8 cellular contexts compared by ENCODE assay signal in genomic region chr5:137778772-137779564, GRCh38. TPM values are rescaled to one million over a fixed set of nuclear protein-coding genes. Genes with fewer than 3 reads are reported as not detected.
DNase-seq lines count a peak whose midpoint lies in the region; ATAC-seq and TF ChIP-seq lines count a peak whose summit lies in the region.

No MANE protein-coding gene starts in this region.

- no peaks in the 10 kb centered on the region for H3K27me3 ChIP-seq in CD8-positive, alpha-beta T cell (ENCODE audit: insufficient read depth, low read length)
- H3K27me3 ChIP-seq in SK-N-SH (ENCODE audit: insufficient read depth) (no peaks in the 10 kb centered on the region), gastrocnemius medialis (no peaks in the 10 kb centered on the region)

- no peak overlapping the region for H3K4me2 ChIP-seq in SK-N-SH

- no peak overlapping the region for H3K27ac Mint-ChIP-seq in CD8-positive, alpha-beta T cell

- peaks cover 6% of the 10 kb centered on the region for H3F3A ChIP-seq in SK-N-SH (replicated peaks; ENCODE audit: insufficient read depth)

- H3K9me3 ChIP-seq in CD8-positive, alpha-beta T cell (ENCODE audit: low read length) = no peaks in the 10 kb centered on the region
- H3K9me3 ChIP-seq in SK-N-SH = no peaks in the 10 kb centered on the region
- no peaks in the 10 kb centered on the region for H3K9me3 ChIP-seq in gastrocnemius medialis

- POLR2A ChIA-PET in CD8-positive, alpha-beta T cell (lab: Charles Lee) = interaction anchor here (1.0 to 1.2 kb wide), 2 partner anchors 26 to 254 kb away, joined by 3 read pairs; partner anchors contain the start of gene FAM13B
- POLR2A ChIA-PET in SK-N-SH (lab: Yijun Ruan, JAX) = interaction anchor here (0.6 to 1.2 kb wide), 2 partner anchors 24 to 250 kb away, joined by 3 read pairs; partner anchors contain the start of gene HNRNPA0

- CTCF ChIA-PET in CD8-positive, alpha-beta T cell (lab: Charles Lee) = interaction anchor here (0.7 to 6.2 kb wide), 49 partner anchors 9 to 378 kb away, joined by 3 to 37 read pairs (median 4); partner anchors contain the start of gene HNRNPA0
- CTCF ChIA-PET in SK-N-SH (lab: Yijun Ruan, JAX) = interaction anchor here (0.6 to 5.8 kb wide), 97 partner anchors 9 to 434 kb away, joined by 3 to 51 read pairs (median 5); partner anchors contain the start of genes CDC23, FAM13B, HNRNPA0 and KLHL3

- H3K4me3 Mint-ChIP-seq in CD8-positive, alpha-beta T cell = no peak overlapping the region

- no peak for TF ChIP-seq EP300 in SK-N-SH (IDR thresholded peaks at IDR 0.05; ENCODE audit: borderline replicate concordance in 1 of 2, low read depth in 1 of 2, low read length in 1 of 2)

- H3K9ac ChIP-seq in SK-N-SH = no peak overlapping the region

- 41% methylated on average over 2 of the region's 2 CpGs for WGBS in SK-N-SH (ENCODE audit: low lambda C conversion rate)

- no peak for ATAC-seq in CD8-positive, alpha-beta T cell
- ATAC-seq in gastrocnemius medialis = peak in 1 of 2 donors; percentile 46
- ATAC-seq in omental fat pad (ENCODE audit: low FRiP score) = no peak

- no peak overlapping the region for H3K4me3 ChIP-seq in CD8-positive, alpha-beta T cell (ENCODE audit: low read depth, low read length)
- H3K4me3 ChIP-seq in SK-N-SH (ENCODE audit: low read depth in 2 of 2, low read length in 1 of 2) = no peak overlapping the region; a peak in 1 of 4 replicates
- H3K4me3 ChIP-seq in gastrocnemius medialis = no peak overlapping the region

- H3K36me3 Mint-ChIP-seq in CD8-positive, alpha-beta T cell = no peaks in the 10 kb centered on the region

- no peaks in the 10 kb centered on the region for H3K9me2 ChIP-seq in SK-N-SH

- H3K4me1 ChIP-seq in CD8-positive, alpha-beta T cell (ENCODE audit: insufficient read depth, low read length) = no peaks in the 10 kb centered on the region
- no peaks in the 10 kb centered on the region for H3K4me1 ChIP-seq in SK-N-SH (ENCODE audit: control insufficient read depth in 1 of 2, insufficient read depth in 2 of 2, low read depth in 1 of 2, low read length in 1 of 2)
- peaks cover 0 to 8% of the 10 kb centered on the region in 2 donors for H3K4me1 ChIP-seq in gastrocnemius medialis

- no peaks in the 10 kb centered on the region for H4K20me1 ChIP-seq in SK-N-SH (ENCODE audit: insufficient read depth)

- peak; percentile 79 for TF ChIP-seq CTCF in CD8-positive, alpha-beta T cell (IDR thresholded peaks at IDR 0.05)
- TF ChIP-seq CTCF in SK-N-SH (IDR thresholded peaks at IDR 0.05) (peak; percentile 83), gastrocnemius medialis (IDR thresholded peaks at IDR 0.05 in 4 of 5, conservative IDR thresholded peaks at IDR 0.05 in 1 of 5) (peak; percentile 74 to 83 (median 79)), omental fat pad (IDR thresholded peaks at IDR 0.05) (peak in 1 of 3 donors; percentile 11)

- TF ChIP-seq POLR2A in gastrocnemius medialis (IDR thresholded peaks at IDR 0.05) = no peak

- no peaks in the 10 kb centered on the region for H3K79me2 ChIP-seq in SK-N-SH (ENCODE audit: insufficient read depth)

- no peak overlapping the region for H3K27ac ChIP-seq in CD8-positive, alpha-beta T cell (ENCODE audit: low read depth, low read length)
- H3K27ac ChIP-seq in SK-N-SH (ENCODE audit: low read depth in 2 of 2, low read length in 1 of 2) (no peak overlapping the region), gastrocnemius medialis (no peak overlapping the region)

- TF ChIP-seq RAD21 in SK-N-SH (IDR thresholded peaks at IDR 0.05; ENCODE audit: low read length) = peak; percentile 81

- in situ Hi-C loops in gastrocnemius medialis (cut with MboI; ENCODE audit: low sequenced_read_pairs in 4 of 4) = loop anchor here in 2 of 4 donors (25.0 kb wide), 1 partner anchor 358 kb away; the partner anchor contains the start of gene NME5 (in 2 of the 2)

- intact Hi-C loops in CD8-positive, alpha-beta T cell (cut with DNase I, micrococcal nuclease) = loop anchor here (1.0 to 5.0 kb wide), 3 partner anchors 150 to 354 kb away; no protein-coding TSS in a partner anchor
- intact Hi-C loops in gastrocnemius medialis (cut with DNase I; ENCODE audit: low total_unique reads) = loop anchor here (1.0 to 10.0 kb wide), 3 partner anchors 43 to 356 kb away; partner anchors contain the start of genes NME5 and PKD2L2

- no peak for DNase-seq in CD8-positive, alpha-beta T cell
- DNase-seq in HS-5 (ENCODE audit: low read depth) (peak; percentile 16), SK-N-SH (peak; percentile 35), fibroblast of the conjunctiva (ENCODE audit: low read depth) (peak; percentile 24), gastrocnemius medialis (no peak), NCI-H187 treated with DMSO at 0.1 percent for 48 hours (lab: John Stamatoyannopoulos, UW) (no peak), omental fat pad (ENCODE audit: low spot score) (no peak)
- DNase-seq in activated CD8-positive, alpha-beta memory T cell treated with anti-CD3 and anti-CD28 coated beads for 24 hours = no peak

- no peaks in the 10 kb centered on the region for H3K4me1 Mint-ChIP-seq in CD8-positive, alpha-beta T cell (ENCODE audit: low read depth)

- H2AFZ ChIP-seq in SK-N-SH (ENCODE audit: low read depth) = no peak overlapping the region

- no peaks in the 10 kb centered on the region for H3K27me3 Mint-ChIP-seq in CD8-positive, alpha-beta T cell (ENCODE audit: low read depth)

- no peaks in the 10 kb centered on the region for H3K9me3 Mint-ChIP-seq in CD8-positive, alpha-beta T cell

- no peaks in the 10 kb centered on the region for H3K36me3 ChIP-seq in CD8-positive, alpha-beta T cell (ENCODE audit: insufficient read depth, low read length)
- H3K36me3 ChIP-seq in SK-N-SH (replicated peaks in 1 of 2; ENCODE audit: control insufficient read depth in 1 of 2, insufficient read depth in 2 of 2, low read length in 1 of 2) (no peaks in the 10 kb centered on the region), gastrocnemius medialis (no peaks in the 10 kb centered on the region)

TF ChIP-seq in SK-N-SH, 30 proteins besides CTCF, POLR2A, EP300 and RAD21:
- TF ChIP-seq TAF1 (IDR thresholded peaks at IDR 0.05; ENCODE audit: borderline replicate concordance, low read depth, low read length) (no peak), JUND (IDR thresholded peaks at IDR 0.05) (no peak), FOSL2 (IDR thresholded peaks at IDR 0.05; ENCODE audit: borderline replicate concordance, low read depth) (no peak), NFIC (IDR thresholded peaks at IDR 0.05; ENCODE audit: borderline replicate concordance) (no peak), MEF2A (IDR thresholded peaks at IDR 0.05; ENCODE audit: borderline replicate concordance, low read depth) (no peak), PBX3 (IDR thresholded peaks at IDR 0.05) (peak; percentile 49), SMC3 (IDR thresholded peaks at IDR 0.05; ENCODE audit: low read depth, low read length) (peak; percentile 61)

RNA-seq across cellular contexts. Expression of gene HNRNPA0, which starts 24.8 kb away (rescaled TPM):
- total RNA-seq in CD8-positive, alpha-beta T cell = 10 to 100 TPM; 53.7 to 57.0 TPM
- polyA plus RNA-seq in SK-N-SH (2012; rRNA removed) = 19.2 and 24.9 TPM in 2 replicates
- polyA plus RNA-seq in SK-N-SH (2012; cell fraction: cytosol; rRNA removed) = 18.5 and 21.0 TPM in 2 replicates
- 12.0 TPM in 2 replicates for polyA plus RNA-seq in SK-N-SH (2012; cell fraction: nucleus; rRNA removed)
- 1 to 10 TPM; 4.2 to 6.0 (median 5.2) TPM for total RNA-seq in gastrocnemius medialis
- 10 to 100 TPM in 3 of 4 donors, 1 to 10 TPM in 1; 9.7 to 16.9 (median 12.8) TPM for total RNA-seq in omental fat pad

RNA-seq across cellular contexts. Expression of gene KLHL3, which starts 43.1 kb away (rescaled TPM):
- total RNA-seq in CD8-positive, alpha-beta T cell = 10 to 100 TPM; 16.9 to 17.4 TPM
- 3.8 and 4.9 TPM in 2 replicates for polyA plus RNA-seq in SK-N-SH (2012; rRNA removed)
- polyA plus RNA-seq in SK-N-SH (2012; cell fraction: cytosol; rRNA removed) = 1.9 and 2.3 TPM in 2 replicates
- 22.2 and 23.7 TPM in 2 replicates for polyA plus RNA-seq in SK-N-SH (2012; cell fraction: nucleus; rRNA removed)
- 1 to 10 TPM in 3 of 4 donors, under 1 TPM in 1; 0.46 to 4.6 (median 1.7) TPM for total RNA-seq in gastrocnemius medialis
- 1 to 10 TPM; 1.8 to 9.8 (median 4.0) TPM for total RNA-seq in omental fat pad

Comparison
In these comparisons a context has a peak if more than half of its experiments do, and no peak if none do; other contexts are left out.
1. DNase-seq: peak in HS-5 (single experiment), SK-N-SH (single experiment) and fibroblast of the conjunctiva (single experiment); none in CD8-positive, alpha-beta T cell (0 of 7), gastrocnemius medialis (0 of 2), NCI-H187 treated with DMSO at 0.1 percent for 48 hours (single experiment), activated CD8-positive, alpha-beta memory T cell treated with anti-CD3 and anti-CD28 coated beads for 24 hours (single experiment) and omental fat pad (single experiment).